In genomic region chr20:63020681-63021080, GRCh38 we compare ENCODE assay signal across 19 cellular contexts. TPM values are rescaled to one million over a fixed set of nuclear protein-coding genes. Genes with fewer than 3 reads are reported as not detected.
A peak's percentile ranks its signal among the peaks of the same experiment; 100 is the strongest.
DNase-seq lines count a peak whose midpoint lies in the region; ATAC-seq and TF ChIP-seq lines count a peak whose summit lies in the region.
"Had no signal": no experiment of that assay in that cellular context is flagged by ENCODE, and none has a peak within 500 bp of the region (broad histone marks: within the 10 kb centered on the region; RNA-seq: fewer than 3 reads in every experiment).

No MANE protein-coding gene starts in this region.

- peaks cover 50% of the 10 kb centered on the region for H3K4me1 Mint-ChIP-seq in Caco-2 (ENCODE audit: low read depth, unreplicated experiment)

- ATAC-seq in RWPE2 (ENCODE audit: low read depth): no peak
- no peak for ATAC-seq in lower lobe of right lung
- no peak for ATAC-seq in HG02588 (IDR thresholded peaks at IDR 0.05; ENCODE audit: unreplicated experiment)

- peak in 1 of 2 experiments; percentile 33 for DNase-seq in Caco-2
- DNase-seq in RWPE2 (ENCODE audit: low spot score): peak; percentile 74
- peak; percentile 18 for DNase-seq in lower lobe of right lung
- DNase-seq in spleen: peak; percentile 25
- no peak for DNase-seq in COLO829 (ENCODE audit: low spot score)
- no peak for DNase-seq in sigmoid colon
- DNase-seq: CD4-positive, alpha-beta memory T cell; DMS 273 treated with DMSO at 0.1 percent for 48 hours; DMS53; GF-D8; GOT3 had no signal

- peaks cover 28% of the 10 kb centered on the region for H3K36me3 Mint-ChIP-seq in Caco-2 (ENCODE audit: insufficient read depth, unreplicated experiment)
- H3K36me3 Mint-ChIP-seq: CD4-positive, alpha-beta memory T cell had no signal

- TF ChIP-seq CTCF in Caco-2 (IDR thresholded peaks at IDR 0.05; ENCODE audit: insufficient read depth in 1 of 2, low read depth in 1 of 2, low read length in 1 of 2, severe bottlenecking in 1 of 2, unreplicated experiment in 1 of 2): no peak
- TF ChIP-seq CTCF in RWPE2 (IDR thresholded peaks at IDR 0.05; ENCODE audit: poor library complexity, severe bottlenecking): no peak
- TF ChIP-seq CTCF in lower lobe of right lung (IDR thresholded peaks at IDR 0.05): no peak
- no peak for TF ChIP-seq CTCF in spleen (IDR thresholded peaks at IDR 0.05 in 8 of 11, conservative IDR thresholded peaks at IDR 0.05 in 3 of 11)
- no peak for TF ChIP-seq CTCF in sigmoid colon (IDR thresholded peaks at IDR 0.05)

- CTCF ChIA-PET in Caco-2 (lab: Charles Lee): no interaction called here

- TF ChIP-seq POLR2A in spleen (IDR thresholded peaks at IDR 0.05): no peak
- TF ChIP-seq POLR2A in sigmoid colon (IDR thresholded peaks at IDR 0.05): no peak

- H3K4me3 Mint-ChIP-seq in Caco-2 (ENCODE audit: unreplicated experiment): peak overlapping the region; percentile 73
- H3K4me3 Mint-ChIP-seq: CD4-positive, alpha-beta memory T cell had no signal

- WGBS in spleen, 5 donors: 85 to 92% (median 90%) methylated on average over 10 of the region's 10 CpGs
- WGBS in sigmoid colon, 2 donors: 84 to 87% methylated on average over 10 of the region's 10 CpGs

- H3K27me3 ChIP-seq in Caco-2 (replicated peaks; ENCODE audit: control insufficient read depth, insufficient read depth, low read length) (no peaks in the 10 kb centered on the region), RWPE2 (ENCODE audit: insufficient read depth, poor library complexity, severe bottlenecking) (peaks cover 99% of the 10 kb centered on the region), lower lobe of right lung (ENCODE audit: low read depth) (peaks cover 84% of the 10 kb centered on the region), spleen (replicated peaks in 1 of 7) (peaks cover 0 to 95% (median 66%) of the 10 kb centered on the region in 7 donors), sigmoid colon (peaks cover 22 to 91% (median 76%) of the 10 kb centered on the region in 3 donors)

- H3K36me3 ChIP-seq in Caco-2 (ENCODE audit: control insufficient read depth, insufficient read depth, low read length) (no peaks in the 10 kb centered on the region; the same call in 1 of the 2 replicates), RWPE2 (ENCODE audit: low read depth) (no peaks in the 10 kb centered on the region), lower lobe of right lung (no peaks in the 10 kb centered on the region), spleen (no peaks in the 10 kb centered on the region), sigmoid colon (no peaks in the 10 kb centered on the region)
- H3K36me3 ChIP-seq: HAP-1 had no signal

- BruUV-seq in Caco-2 (replicated peaks; lab: Mats Ljungman, UMichigan): no TSS peak

- peak overlapping the region; percentile 95 for H3K27ac Mint-ChIP-seq in Caco-2 (ENCODE audit: unreplicated experiment)
- H3K27ac Mint-ChIP-seq: CD4-positive, alpha-beta memory T cell had no signal

- peaks cover 66% of the 10 kb centered on the region for H3K4me1 ChIP-seq in Caco-2
- H3K4me1 ChIP-seq in RWPE2 (ENCODE audit: insufficient read depth, poor library complexity, severe bottlenecking): peaks cover 4% of the 10 kb centered on the region
- peaks cover 4% of the 10 kb centered on the region for H3K4me1 ChIP-seq in lower lobe of right lung
- H3K4me1 ChIP-seq in spleen: peaks cover 2 to 7% (median 5%) of the 10 kb centered on the region in 6 donors
- H3K4me1 ChIP-seq in sigmoid colon: peaks cover 0 to 5% (median 0%) of the 10 kb centered on the region in 4 donors
- H3K4me1 ChIP-seq: HAP-1 had no signal

- TF ChIP-seq EP300 in sigmoid colon (IDR thresholded peaks at IDR 0.05): no peak

- H3K4me3 ChIP-seq in Caco-2 (ENCODE audit: low read depth, low read length): no peak overlapping the region
- no peak overlapping the region for H3K4me3 ChIP-seq in RWPE2 (ENCODE audit: severe bottlenecking)
- no peak overlapping the region for H3K4me3 ChIP-seq in lower lobe of right lung
- no peak overlapping the region for H3K4me3 ChIP-seq in spleen
- no peak overlapping the region for H3K4me3 ChIP-seq in sigmoid colon
- H3K4me3 ChIP-seq: HAP-1 had no signal

- no peaks in the 10 kb centered on the region for H3K9me3 ChIP-seq in Caco-2
- no peaks in the 10 kb centered on the region for H3K9me3 ChIP-seq in RWPE2 (ENCODE audit: severe bottlenecking)
- no peaks in the 10 kb centered on the region for H3K9me3 ChIP-seq in lower lobe of right lung
- peaks cover 0 to 13% (median 3%) of the 10 kb centered on the region in 8 donors for H3K9me3 ChIP-seq in spleen
- H3K9me3 ChIP-seq in sigmoid colon: peaks cover 0 to 8% (median 0%) of the 10 kb centered on the region in 4 donors
- H3K9me3 ChIP-seq: HAP-1 had no signal

- no peaks in the 10 kb centered on the region for H3K27me3 Mint-ChIP-seq in Caco-2 (ENCODE audit: insufficient read depth, unreplicated experiment)

- POLR2A ChIA-PET in Caco-2 (lab: Charles Lee): no interaction called here

- H3K27ac ChIP-seq in RWPE2 (ENCODE audit: poor library complexity, severe bottlenecking): no peak overlapping the region
- H3K27ac ChIP-seq in lower lobe of right lung: no peak overlapping the region
- no peak overlapping the region for H3K27ac ChIP-seq in spleen
- H3K27ac ChIP-seq in sigmoid colon: no peak overlapping the region
- H3K27ac ChIP-seq: C4-2B, HL-60, KMS-11 had no signal

- intact Hi-C loops in Caco-2 (cut with micrococcal nuclease; ENCODE audit: unreplicated experiment): no loop called here
- intact Hi-C loops in lower lobe of right lung (cut with DNase I): no loop called here
- intact Hi-C loops in spleen (cut with DNase I; ENCODE audit: low total_unique reads): no loop called here
- intact Hi-C loops in sigmoid colon (cut with DNase I): no loop called here

- H3K9me3 Mint-ChIP-seq in Caco-2 (ENCODE audit: unreplicated experiment): peaks cover 12% of the 10 kb centered on the region

RNA-seq across cellular contexts. Expression of gene BHLHE23, which starts 13.9 kb away (rescaled TPM):
- total RNA-seq in Caco-2 (2022) (0.49 and 0.95 TPM in 2 replicates), lower lobe of right lung (not detected), spleen (not detected), sigmoid colon (not detected)
- polyA plus RNA-seq in spleen (not detected), sigmoid colon (not detected)
- total RNA-seq: A172; CD4-positive, alpha-beta memory T cell; HT1080 had no signal
- polyA plus RNA-seq: BJ; CD4-positive, alpha-beta memory T cell had no signal

Comparison
In these comparisons a context has a peak if more than half of its experiments do, and no peak if none do; other contexts are left out.
1. DNase-seq: peak in RWPE2 (single experiment), lower lobe of right lung (single experiment) and spleen (single experiment); none in COLO829 (single experiment) and sigmoid colon (single experiment).